Comparison of ENCODE assay signal across 25 cellular contexts in the genomic region with DNA sequence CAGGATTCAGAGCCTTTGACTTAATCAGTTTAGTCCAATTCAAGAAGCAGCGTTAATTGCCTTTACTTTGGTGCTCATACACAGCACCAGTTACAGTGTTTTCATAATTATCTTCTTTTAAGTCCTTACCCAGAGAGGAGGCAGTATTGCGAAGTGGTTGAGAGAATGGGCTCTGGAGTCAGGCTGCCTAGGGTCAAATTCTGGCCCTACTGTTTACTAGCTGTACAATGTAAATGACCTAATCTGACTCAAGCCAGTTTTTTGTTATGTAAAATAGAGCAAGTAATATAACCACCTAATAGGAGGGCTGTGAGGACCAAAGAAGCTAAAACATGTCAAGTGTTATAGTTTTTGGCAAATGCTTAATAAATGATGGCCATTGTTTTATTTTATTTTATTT. TPM values are rescaled to one million over a fixed set of nuclear protein-coding genes. Genes with fewer than 3 reads are reported as not detected.
DNase-seq lines count a peak whose midpoint lies in the region; ATAC-seq and TF ChIP-seq lines count a peak whose summit lies in the region.
"Had no signal": no experiment of that assay in that cellular context is flagged by ENCODE, and none has a peak within 500 bp of the region (broad histone marks: within the 10 kb centered on the region; RNA-seq: fewer than 3 reads in every experiment).

No MANE protein-coding gene starts in this region.

- H3K4me1 Mint-ChIP-seq in type B pancreatic cell (ENCODE audit: unreplicated experiment): no peaks in the 10 kb centered on the region
- H3K4me1 Mint-ChIP-seq in CD8-positive, alpha-beta T cell (ENCODE audit: low read depth): peaks cover 11% of the 10 kb centered on the region
- H3K4me1 Mint-ChIP-seq: activated CD4-positive, alpha-beta T cell treated with anti-CD3 and anti-CD28 coated beads, Interleukin-2, amount 10 ng/mL, durations not matched to agents 7 days and 5 days had no signal

- in situ Hi-C loops in GM23248 (cut with MboI): no loop called here

- H3K27ac ChIP-seq in GM23248 (no peak overlapping the region), liver (ENCODE audit: low read depth in 1 of 2, low read length in 2 of 2) (no peak overlapping the region)
- H3K27ac ChIP-seq in CD8-positive, alpha-beta T cell (ENCODE audit: low read depth, low read length): no peak overlapping the region
- H3K27ac ChIP-seq: BLaER1 treated with 17β-estradiol and CSF1 and Interleukin-3, amounts not matched to agents 10 nM and 100 nM; PC-9; upper lobe of left lung had no signal

- ATAC-seq in CD8-positive, alpha-beta T cell: no peak
- ATAC-seq: activated naive CD8-positive, alpha-beta T cell treated with anti-CD3 and anti-CD28 coated beads, Interleukin-2, amount 50 U/mL, for 24 hours; activated T-cell treated with anti-CD3 and anti-CD28 coated beads, Interleukin-2, amount 50 U/mL, for 4 hours; HCT116; Right ventricle myocardium inferior; sciatic nerve had no signal

- 34 to 38% methylated on average over 2 of the region's 2 CpGs for WGBS in GM23248 (ENCODE audit: low coverage in 1 of 2, low lambda C conversion rate in 2 of 2, missing lambda C conversion rate in 2 of 2), 2 experiments
- 42% methylated on average over 2 of the region's 2 CpGs for WGBS in liver

- no peaks in the 10 kb centered on the region for H3K27me3 Mint-ChIP-seq in type B pancreatic cell
- H3K27me3 Mint-ChIP-seq in CD8-positive, alpha-beta T cell (ENCODE audit: low read depth): no peaks in the 10 kb centered on the region
- H3K27me3 Mint-ChIP-seq: activated CD4-positive, alpha-beta T cell treated with anti-CD3 and anti-CD28 coated beads, Interleukin-2, amount 10 ng/mL, durations not matched to agents 7 days and 5 days; activated naive CD8-positive, alpha-beta T cell treated with anti-CD3 and anti-CD28 coated beads, Interleukin-2, amount 50 U/mL, for 24 hours had no signal

- H3K36me3 Mint-ChIP-seq in type B pancreatic cell: no peaks in the 10 kb centered on the region
- H3K36me3 Mint-ChIP-seq in CD8-positive, alpha-beta T cell: peaks cover 5% of the 10 kb centered on the region

- H3K9me3 Mint-ChIP-seq in type B pancreatic cell: no peaks in the 10 kb centered on the region
- no peaks in the 10 kb centered on the region for H3K9me3 Mint-ChIP-seq in CD8-positive, alpha-beta T cell
- H3K9me3 Mint-ChIP-seq: activated CD4-positive, alpha-beta T cell treated with anti-CD3 and anti-CD28 coated beads, Interleukin-2, amount 10 ng/mL, durations not matched to agents 7 days and 5 days; activated naive CD8-positive, alpha-beta T cell treated with anti-CD3 and anti-CD28 coated beads, Interleukin-2, amount 50 U/mL, for 24 hours; activated T-cell treated with anti-CD3 and anti-CD28 coated beads, Interleukin-2, amount 50 U/mL, for 4 hours had no signal

- H3K4me3 ChIP-seq in GM23248 (no peak overlapping the region), NT2/D1 (ENCODE audit: insufficient read length, low read depth) (no peak overlapping the region), liver (ENCODE audit: low read depth in 1 of 3, low read length in 3 of 3) (no peak overlapping the region)
- H3K4me3 ChIP-seq in CD8-positive, alpha-beta T cell (ENCODE audit: low read depth, low read length): no peak overlapping the region
- H3K4me3 ChIP-seq: BLaER1 treated with 17β-estradiol and CSF1 and Interleukin-3, amounts not matched to agents 10 nM and 100 nM; PC-9; upper lobe of left lung had no signal

- no peak overlapping the region for H3K4me3 Mint-ChIP-seq in type B pancreatic cell
- no peak overlapping the region for H3K4me3 Mint-ChIP-seq in CD8-positive, alpha-beta T cell
- H3K4me3 Mint-ChIP-seq: activated CD4-positive, alpha-beta T cell treated with anti-CD3 and anti-CD28 coated beads, Interleukin-2, amount 10 ng/mL, durations not matched to agents 7 days and 5 days; activated naive CD8-positive, alpha-beta T cell treated with anti-CD3 and anti-CD28 coated beads, Interleukin-2, amount 50 U/mL, for 24 hours; activated T-cell treated with anti-CD3 and anti-CD28 coated beads, Interleukin-2, amount 50 U/mL, for 4 hours had no signal

- 0 out of 2 replicates have a peak, but pooled peaks cover 27% of the 10 kb centered on the region for H3K4me1 ChIP-seq in GM23248 (ENCODE audit: insufficient read depth)
- no peaks in the 10 kb centered on the region for H3K4me1 ChIP-seq in NT2/D1 (ENCODE audit: insufficient read depth, insufficient read length)
- peaks cover 3 to 4% (median 3%) of the 10 kb centered on the region in 4 donors for H3K4me1 ChIP-seq in liver (ENCODE audit: control insufficient read depth in 4 of 4, insufficient read depth in 4 of 4, low read length in 3 of 4)
- no peaks in the 10 kb centered on the region for H3K4me1 ChIP-seq in CD8-positive, alpha-beta T cell (ENCODE audit: insufficient read depth, low read length)
- H3K4me1 ChIP-seq: BLaER1 treated with 17β-estradiol and CSF1 and Interleukin-3, amounts not matched to agents 10 nM and 100 nM; Caco-2; upper lobe of left lung had no signal

- TF ChIP-seq CTCF in liver (IDR thresholded peaks at IDR 0.05; ENCODE audit: low read depth, low read length, missing input control) (no peak), type B pancreatic cell (conservative IDR thresholded peaks at IDR 0.05) (no peak)
- no peak for TF ChIP-seq CTCF in CD8-positive, alpha-beta T cell (IDR thresholded peaks at IDR 0.05)

- no peak overlapping the region for H2AFZ ChIP-seq in GM23248
- H2AFZ ChIP-seq: PC-9 had no signal

- POLR2A ChIA-PET in CD8-positive, alpha-beta T cell (lab: Charles Lee): no interaction called here

- H4K20me1 ChIP-seq in GM23248 (ENCODE audit: insufficient read depth): no peaks in the 10 kb centered on the region

- H3K9me2 ChIP-seq in GM23248 (ENCODE audit: insufficient read depth): no peaks in the 10 kb centered on the region

- DNase-seq in GM23248: peak; percentile 33
- DNase-seq in NCI-H1105 treated with DMSO at 0.1 percent for 48 hours (lab: John Stamatoyannopoulos, UW): peak; percentile 58
- no peak for DNase-seq in NT2/D1 (ENCODE audit: low read depth, low spot score)
- DNase-seq in type B pancreatic cell (ENCODE audit: extremely low spot score, unreplicated experiment): no peak
- DNase-seq in epidermal melanocyte (ENCODE audit: insufficient read length, low spot score): no peak
- no peak for DNase-seq in CD8-positive, alpha-beta T cell
- DNase-seq: activated CD4-positive, alpha-beta T cell treated with anti-CD3 and anti-CD28 coated beads, Interleukin-2, amount 10 ng/mL, durations not matched to agents 7 days and 5 days; activated naive CD8-positive, alpha-beta T cell treated with anti-CD3 and anti-CD28 coated beads, Interleukin-2, amount 50 U/mL, for 24 hours; activated T-cell treated with anti-CD3 and anti-CD28 coated beads, Interleukin-2, amount 50 U/mL, for 4 hours; cerebellar nuclear complex; DMS79 treated with DMSO at 0.1 percent for 48 hours; head of caudate nucleus; NCI-H2029 treated with DMSO at 0.1 percent for 48 hours; NK-92 treated with Interleukin-12 subunit alpha and Interleukin-12 subunit beta, amount 100 ng/mL, for 24 hours; PC-9; stimulated activated CD4-positive, alpha-beta T cell treated with anti-CD3 and anti-CD28 coated beads, Interleukin-12 subunit alpha, Interleukin-12 subunit beta, amount 100 ng/mL, for 4 hours; stimulated activated CD4-positive, alpha-beta T cell treated with anti-CD3 and anti-CD28 coated beads, Interleukin-4, amount 100 ng/mL, for 1 hour; T1000; upper lobe of left lung had no signal

- H3K9ac ChIP-seq in GM23248 (no peak overlapping the region), NT2/D1 (ENCODE audit: insufficient read length, low read depth) (peak overlapping the region; percentile 42), liver (ENCODE audit: low read depth in 1 of 2, low read length in 2 of 2) (no peak overlapping the region)
- H3K9ac ChIP-seq: BLaER1 treated with 17β-estradiol and CSF1 and Interleukin-3, amounts not matched to agents 10 nM and 100 nM had no signal

- no peak overlapping the region for H3K27ac Mint-ChIP-seq in type B pancreatic cell
- H3K27ac Mint-ChIP-seq in CD8-positive, alpha-beta T cell: no peak overlapping the region
- H3K27ac Mint-ChIP-seq: activated CD4-positive, alpha-beta T cell treated with anti-CD3 and anti-CD28 coated beads, Interleukin-2, amount 10 ng/mL, durations not matched to agents 7 days and 5 days; activated naive CD8-positive, alpha-beta T cell treated with anti-CD3 and anti-CD28 coated beads, Interleukin-2, amount 50 U/mL, for 24 hours had no signal

- H3K36me3 ChIP-seq in GM23248 (ENCODE audit: low read depth) (no peaks in the 10 kb centered on the region), NT2/D1 (ENCODE audit: insufficient read depth, insufficient read length, low read length) (no peaks in the 10 kb centered on the region), liver (ENCODE audit: control insufficient read depth in 4 of 4, insufficient read depth in 3 of 4, low read depth in 1 of 4, low read length in 3 of 4) (no peaks in the 10 kb centered on the region)
- no peaks in the 10 kb centered on the region for H3K36me3 ChIP-seq in CD8-positive, alpha-beta T cell (ENCODE audit: insufficient read depth, low read length)
- H3K36me3 ChIP-seq: BLaER1 treated with 17β-estradiol and CSF1 and Interleukin-3, amounts not matched to agents 10 nM and 100 nM; upper lobe of left lung had no signal

- H3K79me2 ChIP-seq in GM23248 (ENCODE audit: insufficient read depth): peaks cover 91% of the 10 kb centered on the region

- H3K27me3 ChIP-seq in GM23248 (replicated peaks; ENCODE audit: insufficient read depth): no peaks in the 10 kb centered on the region
- H3K27me3 ChIP-seq in NT2/D1 (ENCODE audit: insufficient read depth, insufficient read length): no peaks in the 10 kb centered on the region
- no peaks in the 10 kb centered on the region for H3K27me3 ChIP-seq in liver (ENCODE audit: control insufficient read depth in 4 of 4, insufficient read depth in 4 of 4, low read length in 3 of 4)
- no peaks in the 10 kb centered on the region for H3K27me3 ChIP-seq in CD8-positive, alpha-beta T cell (ENCODE audit: insufficient read depth, low read length)
- H3K27me3 ChIP-seq: BLaER1 treated with 17β-estradiol and CSF1 and Interleukin-3, amounts not matched to agents 10 nM and 100 nM; upper lobe of left lung had no signal

- CTCF ChIA-PET in CD8-positive, alpha-beta T cell (lab: Charles Lee): no interaction called here

- no peak overlapping the region for H3K4me2 ChIP-seq in GM23248 (ENCODE audit: unreplicated experiment)
- H3K4me2 ChIP-seq: BLaER1 treated with 17β-estradiol and CSF1 and Interleukin-3, amounts not matched to agents 10 nM and 100 nM; PC-9 had no signal

- peak in 1 of 2 donors; percentile 21 for TF ChIP-seq RAD21 in liver (IDR thresholded peaks at IDR 0.05)

- no peaks in the 10 kb centered on the region for H3K9me3 ChIP-seq in GM23248 (ENCODE audit: low read depth)
- H3K9me3 ChIP-seq in NT2/D1 (ENCODE audit: insufficient read depth, low read length): no peaks in the 10 kb centered on the region
- H3K9me3 ChIP-seq in liver (ENCODE audit: control insufficient read depth in 4 of 4, low read length in 3 of 4): no peaks in the 10 kb centered on the region
- no peaks in the 10 kb centered on the region for H3K9me3 ChIP-seq in CD8-positive, alpha-beta T cell (ENCODE audit: low read length)
- H3K9me3 ChIP-seq: BLaER1 treated with 17β-estradiol and CSF1 and Interleukin-3, amounts not matched to agents 10 nM and 100 nM; Caco-2; upper lobe of left lung had no signal

- peaks cover 11% of the 10 kb centered on the region; the same call in 1 of the 2 replicates for H3F3A ChIP-seq in GM23248 (ENCODE audit: insufficient read depth)

- intact Hi-C loops in CD8-positive, alpha-beta T cell (cut with DNase I, micrococcal nuclease): no loop called here

RNA-seq across cellular contexts. Expression of a gene that starts 27.6 kb away (rescaled TPM):
- total RNA-seq in GM23248 (2014; rRNA removed; shearing (Covaris generic)): 17.7 and 24.0 TPM in 2 replicates
- polyA plus RNA-seq in GM23248 (2016; fragmentation: Nextera tagmentation; extraction: Ambion mirVana) (14.8 and 15.0 TPM in 2 replicates), liver (1 to 10 TPM; 3.9 to 4.1 TPM)
- total RNA-seq in liver (1 to 10 TPM; 6.9 to 7.5 TPM), type B pancreatic cell (ENCODE audit: low replicate concordance) (9.3 and 9.5 TPM in 2 replicates)
- total RNA-seq in CD8-positive, alpha-beta T cell: 10 to 100 TPM in 1 of 2 experiments, 1 to 10 TPM in 1; 9.9 to 11.2 TPM

Comparison
In these comparisons a context has a peak if more than half of its experiments do, and no peak if none do; other contexts are left out.
1. DNase-seq: peak in GM23248 (single experiment) and NCI-H1105 treated with DMSO at 0.1 percent for 48 hours (single experiment); none in NT2/D1 (single experiment), type B pancreatic cell (single experiment), epidermal melanocyte (single experiment) and CD8-positive, alpha-beta T cell (0 of 7).